8 cellular contexts compared by ENCODE assay signal in the genomic region with DNA sequence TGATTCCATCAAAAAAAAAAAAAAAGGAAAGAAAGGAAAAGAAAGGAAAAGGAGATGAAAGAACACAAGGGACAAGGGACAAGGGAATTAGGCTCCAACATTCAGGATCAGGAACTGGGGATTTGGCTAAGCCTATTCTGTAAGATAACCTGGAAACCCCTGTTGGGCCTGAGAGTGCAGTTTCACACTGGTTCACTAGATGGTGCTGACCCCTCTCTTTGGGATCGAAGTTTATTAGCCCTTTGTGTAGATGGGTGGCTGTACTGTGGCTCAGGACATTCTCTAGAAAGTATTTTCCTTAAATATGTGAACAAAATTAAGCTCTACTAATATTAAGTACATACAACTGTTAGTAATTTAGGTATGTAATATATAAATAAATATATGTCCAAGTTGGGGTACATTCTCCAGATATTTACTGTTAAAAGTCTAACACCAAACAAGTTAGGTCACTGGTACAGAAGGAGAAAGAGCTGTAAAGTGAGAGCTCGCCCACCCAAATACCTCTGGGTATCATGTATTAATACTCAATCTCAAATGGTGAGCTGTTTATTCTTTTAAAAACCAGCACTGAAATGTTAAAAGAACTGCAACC. TPM values are rescaled to one million over a fixed set of nuclear protein-coding genes. Genes with fewer than 3 reads are reported as not detected.
DNase-seq lines count a peak whose midpoint lies in the region; ATAC-seq and TF ChIP-seq lines count a peak whose summit lies in the region.

No MANE protein-coding gene starts in this region.

- no peak overlapping the region for H3K27ac ChIP-seq in stomach

- no peaks in the 10 kb centered on the region for H3K27me3 ChIP-seq in stomach

- DNase-seq in activated CD4-positive, CD25-positive, alpha-beta regulatory T cell treated with anti-CD3 and anti-CD28 coated beads, Interleukin-2, amount 50 U/mL, for 72 hours: no peak
- DNase-seq in HuH-7.5 (ENCODE audit: low spot score) (peak; percentile 60), RPMI7951 (ENCODE audit: low read depth) (peak; percentile 75), cerebellar cortex (ENCODE audit: low spot score) (peak; percentile 53), left colon (peak in 1 of 2 donors; percentile 31), stomach (peak; percentile 42)

- intact Hi-C loops in left colon (cut with DNase I, micrococcal nuclease) (loop anchor here in 1 of 2 donors (5.0 kb wide), 1 partner anchor 217 kb away; no protein-coding TSS in a partner anchor), stomach (cut with DNase I; ENCODE audit: low total_unique reads) (loop anchor here (5.0 kb wide), 1 partner anchor 212 kb away; no protein-coding TSS in a partner anchor)

- TF ChIP-seq POLR2A in stomach (IDR thresholded peaks at IDR 0.05): no peak

- no peak for TF ChIP-seq EP300 in stomach (IDR thresholded peaks at IDR 0.05)

- no peaks in the 10 kb centered on the region for H3K4me1 ChIP-seq in stomach

- no peaks in the 10 kb centered on the region for H3K36me3 ChIP-seq in stomach

- ATAC-seq in activated CD4-positive, CD25-positive, alpha-beta regulatory T cell treated with anti-CD3 and anti-CD28 coated beads, Interleukin-2, amount 50 U/mL, for 24 hours: peak; percentile 44 to 59
- peak; percentile 80 for ATAC-seq in GM21717 (IDR thresholded peaks at IDR 0.05; ENCODE audit: unreplicated experiment)
- peak; percentile 90 for ATAC-seq in left colon

- TF ChIP-seq CTCF in stomach (IDR thresholded peaks at IDR 0.05): peak in 5 of 7 experiments; percentile 47 to 72 (median 61)

- H3K4me3 ChIP-seq in stomach: no peak overlapping the region

- 32 to 39% (median 36%) methylated on average over 2 of the region's 2 CpGs for WGBS in stomach, 5 donors

- H3K9me3 ChIP-seq in stomach: no peaks in the 10 kb centered on the region

RNA-seq across cellular contexts. Expression of gene OR2A4, which starts 6.3 kb away (rescaled TPM):
- total RNA-seq in RPMI7951 (2014; rRNA removed; shearing (Covaris generic)): not detected in 2 replicates
- under 1 TPM in 1 of 2 donors, not detected in 1; 0.31 TPM for total RNA-seq in left colon
- 1 to 10 TPM in 2 of 5 donors, not detected in 3; 1.7 to 5.5 TPM for total RNA-seq in stomach
- not detected for polyA plus RNA-seq in stomach

RNA-seq across cellular contexts. Expression of gene CTAGE9, which starts 15.9 kb away (rescaled TPM):
- not detected in 2 replicates for total RNA-seq in RPMI7951 (2014; rRNA removed; shearing (Covaris generic))
- total RNA-seq in left colon (not detected), stomach (1 to 10 TPM in 1 of 5 donors, not detected in 4; 6.2 TPM)
- polyA plus RNA-seq in stomach: not detected

RNA-seq across cellular contexts. Expression of gene ENPP3, which starts 57.8 kb away (rescaled TPM):
- 0.48 and 1.9 TPM in 2 replicates for total RNA-seq in RPMI7951 (2014; rRNA removed; shearing (Covaris generic))
- total RNA-seq in left colon (10 to 100 TPM; 16.6 to 21.2 TPM), stomach (10 to 100 TPM in 1 of 5 donors, 1 to 10 TPM in 1, under 1 TPM in 1, not detected in 2; 0.45 to 13.0 (median 4.4) TPM)
- under 1 TPM; 0.31 to 0.76 (median 0.38) TPM for polyA plus RNA-seq in stomach
